In genomic region chr2:212845941-212846340, GRCh38 we compare ENCODE assay signal across 18 cellular contexts.
DNase-seq lines count a peak whose midpoint lies in the region; ATAC-seq and TF ChIP-seq lines count a peak whose summit lies in the region.
"Had no signal": no experiment of that assay in that cellular context is flagged by ENCODE, and none has a peak within 500 bp of the region (broad histone marks: within the 10 kb centered on the region; RNA-seq: fewer than 3 reads in every experiment).

No MANE protein-coding gene starts in this region.

- ATAC-seq in HG03439 (IDR thresholded peaks at IDR 0.05; ENCODE audit: unreplicated experiment) = no peak
- no peak for ATAC-seq in HG03571 (IDR thresholded peaks at IDR 0.05; ENCODE audit: unreplicated experiment)

- H3K27ac ChIP-seq in spleen = no peak overlapping the region
- H3K27ac ChIP-seq: right atrium auricular region had no signal

- H3K4me1 ChIP-seq in spleen = no peaks in the 10 kb centered on the region
- H3K4me1 ChIP-seq: right atrium auricular region had no signal

- no peaks in the 10 kb centered on the region for H3K36me3 ChIP-seq in spleen
- H3K36me3 ChIP-seq: right atrium auricular region had no signal

- no peaks in the 10 kb centered on the region for H3K9me3 ChIP-seq in spleen
- H3K9me3 ChIP-seq: right atrium auricular region had no signal

- intact Hi-C loops in spleen (cut with DNase I; ENCODE audit: low total_unique reads) = no loop called here

- WGBS in spleen, 5 donors = 68 to 85% (median 83%) methylated on average over 4 of the region's 4 CpGs

- DNase-seq in AG08396 (ENCODE audit: low spot score) (peak; percentile 58), LHCN-M2 (ENCODE audit: low read depth) (peak; percentile 69), dermis blood vessel endothelial cell (peak; percentile 46), kidney tubule cell (ENCODE audit: low spot score) (peak; percentile 60), spleen (no peak), NCI-H128 (lab: John Stamatoyannopoulos, UW; ENCODE audit: unreplicated experiment) (no peak)
- DNase-seq: activated CD4-positive, alpha-beta T cell treated with anti-CD3 and anti-CD28 coated beads, Interleukin-2, amount 50 U/mL, for 48 hours; activated T-cell treated with anti-CD3 and anti-CD28 coated beads, Interleukin-2, amount 50 U/mL, for 24 hours; AML-193; central memory CD4-positive, alpha-beta T cell; mesendoderm; NCI-H187 treated with DMSO at 0.1 percent for 48 hours; NCI-H524 treated with DMSO at 0.1 percent for 48 hours; stimulated activated CD4-positive, alpha-beta T cell treated with anti-CD3 and anti-CD28 coated beads, Interleukin-2, amount 100 ng/mL, for 24 hours; SW 1271 had no signal

- TF ChIP-seq POLR2A in spleen (IDR thresholded peaks at IDR 0.05) = no peak

- no peak for TF ChIP-seq CTCF in spleen (IDR thresholded peaks at IDR 0.05 in 8 of 11, conservative IDR thresholded peaks at IDR 0.05 in 3 of 11)

- H3K4me3 ChIP-seq in spleen = no peak overlapping the region
- H3K4me3 ChIP-seq: right atrium auricular region had no signal

- H3K27me3 ChIP-seq in spleen (replicated peaks in 1 of 7) = no peaks in the 10 kb centered on the region
- H3K27me3 ChIP-seq: right atrium auricular region had no signal

Comparison
In these comparisons a context has a peak if more than half of its experiments do, and no peak if none do; other contexts are left out.
1. DNase-seq: peak in AG08396 (single experiment), LHCN-M2 (single experiment), dermis blood vessel endothelial cell (single experiment) and kidney tubule cell (single experiment); none in spleen (single experiment) and NCI-H128 (single experiment).